In genomic region chr9:73260506-73260905, GRCh38 we compare ENCODE assay signal across 23 cellular contexts.
A peak's percentile ranks its signal among the peaks of the same experiment; 100 is the strongest.
DNase-seq lines count a peak whose midpoint lies in the region; ATAC-seq, FAIRE-seq and TF ChIP-seq lines count a peak whose summit lies in the region.
"Had no signal": no experiment of that assay in that cellular context is flagged by ENCODE, and none has a peak within 500 bp of the region (broad histone marks: within the 10 kb centered on the region; RNA-seq: fewer than 3 reads in every experiment).

No MANE protein-coding gene starts in this region.

- FAIRE-seq in D721Med (lab: Jason Lieb, UNC) (peak; percentile 68), bronchial epithelial cell (lab: Jason Lieb, UNC) (no peak)
- FAIRE-seq: A204.1, GM12891, GM18507 had no signal

- no peaks in the 10 kb centered on the region for H4K20me1 ChIP-seq in smooth muscle cell (ENCODE audit: low read depth)
- H4K20me1 ChIP-seq: BLaER1 had no signal

- no peaks in the 10 kb centered on the region for H3F3A ChIP-seq in smooth muscle cell (ENCODE audit: low read depth)

- H3K27ac ChIP-seq in foreskin keratinocyte (no peak overlapping the region), smooth muscle cell (ENCODE audit: low read depth) (peak overlapping the region; percentile 52), thyroid gland (no peak overlapping the region)
- H3K27ac ChIP-seq: 22Rv1, BLaER1, C4-2B had no signal

- peak overlapping the region; percentile 36 for H2AFZ ChIP-seq in smooth muscle cell (ENCODE audit: low read depth)

- no peaks in the 10 kb centered on the region for H3K27me3 ChIP-seq in bronchial epithelial cell (ENCODE audit: control insufficient read depth, insufficient read depth, low read length)
- no peaks in the 10 kb centered on the region for H3K27me3 ChIP-seq in foreskin keratinocyte
- H3K27me3 ChIP-seq in smooth muscle cell (ENCODE audit: low read depth) = no peaks in the 10 kb centered on the region
- no peaks in the 10 kb centered on the region for H3K27me3 ChIP-seq in thyroid gland
- H3K27me3 ChIP-seq: BLaER1 had no signal

- H3K9me3 ChIP-seq in smooth muscle cell (replicated peaks; ENCODE audit: low read depth) = no peaks in the 10 kb centered on the region
- H3K9me3 ChIP-seq in thyroid gland = no peaks in the 10 kb centered on the region
- H3K9me3 ChIP-seq: BLaER1, Caco-2 had no signal

- no peaks in the 10 kb centered on the region for H3K36me3 ChIP-seq in bronchial epithelial cell (ENCODE audit: control insufficient read depth, insufficient read depth, low read length)
- no peaks in the 10 kb centered on the region for H3K36me3 ChIP-seq in smooth muscle cell (ENCODE audit: low read depth)
- no peaks in the 10 kb centered on the region for H3K36me3 ChIP-seq in thyroid gland
- H3K36me3 ChIP-seq: BLaER1 had no signal

- TF ChIP-seq POLR2A in thyroid gland (IDR thresholded peaks at IDR 0.05) = no peak

- H3K9ac ChIP-seq in smooth muscle cell (ENCODE audit: low read depth) = no peak overlapping the region
- H3K9ac ChIP-seq: BLaER1 had no signal

- peak overlapping the region; percentile 62 for H3K4me2 ChIP-seq in smooth muscle cell
- H3K4me2 ChIP-seq: BLaER1 had no signal

- DNase-seq in D721Med (ENCODE audit: insufficient read length, low spot score) (no peak), bronchial epithelial cell (ENCODE audit: low read depth) (peak; percentile 20), foreskin keratinocyte (peak in 1 of 2 donors; percentile 23), smooth muscle cell (lab: John Stamatoyannopoulos, UW; ENCODE audit: unreplicated experiment) (no peak), DMS153 treated with DMSO at 0.1 percent for 48 hours (lab: John Stamatoyannopoulos, UW; ENCODE audit: unreplicated experiment) (no peak), thyroid gland (no peak)
- no peak for DNase-seq in stimulated activated CD4-positive, alpha-beta T cell treated with anti-CD3 and anti-CD28 coated beads, Interleukin-4, amount 100 ng/mL, for 4 hours
- DNase-seq: Caco-2; CD4-positive, CD25-positive, alpha-beta regulatory T cell; CD8-positive, alpha-beta T cell; DMS 273 treated with DMSO at 0.1 percent for 48 hours; DMS53; DMS79 treated with DMSO at 0.1 percent for 48 hours; GF-D8; GOT3; H7; HCEC 1CT had no signal

- no peaks in the 10 kb centered on the region for H3K79me2 ChIP-seq in smooth muscle cell (ENCODE audit: low read depth)

- TF ChIP-seq CTCF in D721Med (IDR thresholded peaks at IDR 0.05; ENCODE audit: insufficient read depth, missing control alignments) (no peak), bronchial epithelial cell (IDR thresholded peaks at IDR 0.05; ENCODE audit: insufficient read depth, low read length, severe bottlenecking) (no peak), foreskin keratinocyte (conservative IDR thresholded peaks at IDR 0.05) (no peak), smooth muscle cell (IDR thresholded peaks at IDR 0.05; ENCODE audit: borderline replicate concordance, insufficient read depth, poor library complexity, severe bottlenecking) (no peak), thyroid gland (IDR thresholded peaks at IDR 0.05) (no peak)

- H3K4me3 ChIP-seq in bronchial epithelial cell (ENCODE audit: low read depth, low read length) (no peak overlapping the region), smooth muscle cell (no peak overlapping the region), thyroid gland (replicated peaks in 1 of 3) (no peak overlapping the region)
- H3K4me3 ChIP-seq: BLaER1 had no signal

- intact Hi-C loops in thyroid gland (cut with DNase I) = no loop called here

- peak; percentile 38 for ATAC-seq in foreskin keratinocyte
- ATAC-seq: CD8-positive, alpha-beta T cell had no signal

- H3K4me1 ChIP-seq in foreskin keratinocyte (no peaks in the 10 kb centered on the region), smooth muscle cell (ENCODE audit: low read depth) (peaks cover 6% of the 10 kb centered on the region), thyroid gland (no peaks in the 10 kb centered on the region)
- H3K4me1 ChIP-seq: BLaER1, Caco-2 had no signal
